Comparison of ENCODE assay signal across 26 cellular contexts in the genomic region with DNA sequence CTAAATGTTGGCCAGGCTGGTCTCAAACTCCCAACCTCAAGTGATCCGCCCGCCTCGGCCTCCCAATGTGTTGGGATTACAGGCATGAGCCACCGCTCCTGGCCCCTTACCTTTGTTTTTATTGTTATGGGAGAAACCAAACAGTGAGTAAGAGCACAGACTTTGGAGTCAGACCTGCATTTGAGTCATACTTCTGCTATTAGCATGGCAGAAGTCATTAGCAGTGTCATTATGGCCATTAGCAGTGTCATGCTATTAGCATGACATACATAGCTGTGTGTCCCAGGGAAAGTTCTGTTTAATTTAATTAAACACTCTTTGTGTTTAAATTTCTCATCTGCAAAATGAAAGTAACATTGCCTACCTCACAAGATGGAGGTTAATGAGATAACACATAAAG.
"Had no signal": no experiment of that assay in that cellular context is flagged by ENCODE, and none has a peak within 500 bp of the region (broad histone marks: within the 10 kb centered on the region; RNA-seq: fewer than 3 reads in every experiment).

No MANE protein-coding gene starts in this region.

- H3K27ac ChIP-seq: adrenal gland, Peyer's patch had no signal

- ATAC-seq: K562 had no signal

- H3K9me3 Mint-ChIP-seq: activated B cell treated with CpG ODN at 0.5 μM for 24 hours; activated CD4-positive, alpha-beta T cell treated with anti-CD3 and anti-CD28 coated beads, Interleukin-2, amount 10 ng/mL, durations not matched to agents 24 days and 14 days; activated naive CD8-positive, alpha-beta T cell treated with anti-CD3 and anti-CD28 coated beads, Interleukin-2, amount 10 ng/mL, durations not matched to agents 7 days and 5 days; activated T-cell treated with anti-CD3 and anti-CD28 coated beads, Interleukin-2, amount 50 U/mL, for 72 hours; T-helper 1 cell treated with Interleukin-12 subunit alpha and Interleukin-12 subunit beta and Interleukin-4 antibody, amounts not matched to agents 30 μg/mL and 1 μg/mL, for 36 hours had no signal

- H3K9me3 ChIP-seq: adrenal gland, Peyer's patch had no signal

- H3K4me3 ChIP-seq: adrenal gland, K562, Peyer's patch had no signal

- H3K4me1 Mint-ChIP-seq: activated B cell treated with CpG ODN at 0.5 μM for 24 hours; activated CD4-positive, alpha-beta T cell treated with anti-CD3 and anti-CD28 coated beads, Interleukin-2, amount 10 ng/mL, durations not matched to agents 24 days and 14 days had no signal

- DNase-seq: activated B cell treated with CpG ODN at 0.5 μM for 24 hours; activated CD4-positive, alpha-beta T cell treated with anti-CD3 and anti-CD28 coated beads for 1 hour; activated CD4-positive, alpha-beta T cell treated with anti-CD3 and anti-CD28 coated beads, Interleukin-2, amount 10 ng/mL, durations not matched to agents 24 days and 14 days; activated CD4-positive, alpha-beta T cell treated with anti-CD3 and anti-CD28 coated beads, Interleukin-2, amount 50 U/mL, for 48 hours; activated naive CD4-positive, alpha-beta T cell treated with anti-CD3 and anti-CD28 coated beads, Interleukin-2, amount 50 U/mL, for 16 hours; activated naive CD8-positive, alpha-beta T cell treated with anti-CD3 and anti-CD28 coated beads, Interleukin-2, amount 10 ng/mL, durations not matched to agents 7 days and 5 days; activated T-cell treated with anti-CD3 and anti-CD28 coated beads, Interleukin-2, amount 50 U/mL, for 72 hours; adrenal gland; anterior cingulate cortex; caudate nucleus; Kasumi-1; NCI-H1048; NCI-H1417; NCI-H1930; NCI-H2107; NCI-H2171 treated with DMSO at 0.1 percent for 48 hours; NCI-H345; NCI-H510A; NCI-H526 treated with DMSO at 0.1 percent for 48 hours; NK-92 treated with Interleukin-12 subunit alpha and Interleukin-12 subunit beta, amount 100 ng/mL, for 24 hours; OCI-M1; Peyer's patch; SHP77; T-helper 9 cell had no signal

- H3K27me3 Mint-ChIP-seq: activated B cell treated with CpG ODN at 0.5 μM for 24 hours; activated CD4-positive, alpha-beta T cell treated with anti-CD3 and anti-CD28 coated beads, Interleukin-2, amount 10 ng/mL, durations not matched to agents 24 days and 14 days; activated naive CD8-positive, alpha-beta T cell treated with anti-CD3 and anti-CD28 coated beads, Interleukin-2, amount 10 ng/mL, durations not matched to agents 7 days and 5 days had no signal

- H3K27ac Mint-ChIP-seq: activated B cell treated with CpG ODN at 0.5 μM for 24 hours; activated CD4-positive, alpha-beta T cell treated with anti-CD3 and anti-CD28 coated beads, Interleukin-2, amount 10 ng/mL, durations not matched to agents 24 days and 14 days; activated naive CD8-positive, alpha-beta T cell treated with anti-CD3 and anti-CD28 coated beads, Interleukin-2, amount 10 ng/mL, durations not matched to agents 7 days and 5 days; activated T-cell treated with anti-CD3 and anti-CD28 coated beads, Interleukin-2, amount 50 U/mL, for 72 hours; T-helper 1 cell treated with Interleukin-12 subunit alpha and Interleukin-12 subunit beta and Interleukin-4 antibody, amounts not matched to agents 30 μg/mL and 1 μg/mL, for 36 hours had no signal

- H3K4me1 ChIP-seq: adrenal gland, Peyer's patch had no signal

- H3K4me3 Mint-ChIP-seq: activated B cell treated with CpG ODN at 0.5 μM for 24 hours; activated CD4-positive, alpha-beta T cell treated with anti-CD3 and anti-CD28 coated beads, Interleukin-2, amount 10 ng/mL, durations not matched to agents 24 days and 14 days; activated naive CD8-positive, alpha-beta T cell treated with anti-CD3 and anti-CD28 coated beads, Interleukin-2, amount 10 ng/mL, durations not matched to agents 7 days and 5 days; activated T-cell treated with anti-CD3 and anti-CD28 coated beads, Interleukin-2, amount 50 U/mL, for 72 hours; T-helper 1 cell treated with Interleukin-12 subunit alpha and Interleukin-12 subunit beta and Interleukin-4 antibody, amounts not matched to agents 30 μg/mL and 1 μg/mL, for 36 hours had no signal

- H3K27me3 ChIP-seq: adrenal gland, Peyer's patch had no signal
